In the genomic region with DNA sequence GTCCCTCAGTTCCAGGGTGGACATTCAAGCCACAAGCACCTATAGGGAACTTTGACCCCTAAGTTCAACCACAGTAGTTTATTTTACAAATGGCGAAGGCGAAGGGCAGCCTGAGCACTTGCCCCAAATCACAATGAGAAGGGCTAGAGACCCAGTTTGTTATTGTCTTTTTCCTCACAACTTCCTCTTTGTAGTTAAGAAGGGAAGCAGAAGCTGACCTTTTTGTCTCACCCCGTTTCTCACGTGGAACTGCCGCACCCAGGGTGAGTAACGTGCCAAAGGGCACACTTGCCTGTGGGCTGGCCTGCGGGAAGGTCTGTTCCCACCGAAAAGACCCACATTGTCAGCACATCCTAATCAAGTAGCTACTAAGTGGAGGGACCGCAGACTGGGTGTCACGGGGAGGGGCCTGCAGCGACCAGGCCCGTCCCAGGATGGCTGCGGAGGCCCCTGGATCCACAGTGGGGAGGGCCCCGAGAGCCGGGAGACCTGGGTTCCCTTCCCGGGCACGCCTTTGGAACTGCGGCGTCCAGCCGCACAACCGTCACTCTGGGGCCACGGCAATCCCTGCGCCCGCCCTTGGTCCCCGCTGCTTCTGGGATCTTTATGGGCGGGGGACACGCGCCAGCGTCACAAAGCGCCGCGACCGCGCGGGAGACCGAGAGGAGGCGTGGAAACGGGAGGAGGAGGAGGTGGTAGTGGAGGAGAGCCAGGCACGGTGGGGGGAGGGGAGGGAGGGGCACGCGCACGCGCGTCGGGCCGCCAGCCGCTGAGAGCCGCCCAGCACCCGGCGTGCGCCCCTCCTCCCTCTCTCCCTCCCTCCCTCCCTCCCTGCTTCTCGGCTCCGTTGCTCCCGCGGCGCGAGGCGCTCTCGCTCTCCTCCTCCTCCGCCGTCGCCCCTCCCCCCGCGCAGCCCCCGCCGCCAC, we compare ENCODE assay signal across 8 cellular contexts. TPM values are rescaled to one million over a fixed set of nuclear protein-coding genes. Genes with fewer than 3 reads are reported as not detected.
DNase-seq lines count a peak whose midpoint lies in the region; FAIRE-seq and TF ChIP-seq lines count a peak whose summit lies in the region.

A gene with protein sequence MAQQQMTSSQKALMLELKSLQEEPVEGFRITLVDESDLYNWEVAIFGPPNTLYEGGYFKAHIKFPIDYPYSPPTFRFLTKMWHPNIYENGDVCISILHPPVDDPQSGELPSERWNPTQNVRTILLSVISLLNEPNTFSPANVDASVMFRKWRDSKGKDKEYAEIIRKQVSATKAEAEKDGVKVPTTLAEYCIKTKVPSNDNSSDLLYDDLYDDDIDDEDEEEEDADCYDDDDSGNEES (plus strand): TSS at position 834 of the 926 bp plus-strand sequence. CDS start 598 bp downstream, outside the sequence.

- H3K4me1 Mint-ChIP-seq in HFFc6 (ENCODE audit: low read depth), result peaks cover 63% of the 10 kb centered on the region
- peaks cover 51% of the 10 kb centered on the region for H3K4me1 Mint-ChIP-seq in activated naive CD4-positive, alpha-beta T cell treated with anti-CD3 and anti-CD28 coated beads for 36 hours (ENCODE audit: low read depth)

- no peaks in the 10 kb centered on the region for H3K27me3 ChIP-seq in neutrophil

- CTCF ChIA-PET in activated naive CD4-positive, alpha-beta T cell treated with anti-CD3 and anti-CD28 coated beads for 36 hours (lab: Charles Lee), result interaction anchor here (0.8 to 5.1 kb wide), 3 partner anchors 20 to 257 kb away, joined by 4 to 31 read pairs (median 19); no protein-coding TSS in a partner anchor

- TF ChIP-seq CTCF in HFFc6 (IDR thresholded peaks at IDR 0.05) (no peak), NB4 (IDR thresholded peaks at IDR 0.05; ENCODE audit: low read depth, low read length) (no peak), neutrophil (IDR thresholded peaks at IDR 0.05) (peak; percentile 25)

- H3K9me3 Mint-ChIP-seq in HFFc6, result no peaks in the 10 kb centered on the region
- H3K9me3 Mint-ChIP-seq in activated naive CD4-positive, alpha-beta T cell treated with anti-CD3 and anti-CD28 coated beads for 36 hours, result no peaks in the 10 kb centered on the region

- peak within 1 kb of the TSS; percentile 89 for H3K4me3 Mint-ChIP-seq in HFFc6
- peak within 1 kb of the TSS; percentile 93 for H3K4me3 Mint-ChIP-seq in activated naive CD4-positive, alpha-beta T cell treated with anti-CD3 and anti-CD28 coated beads for 36 hours

- no peaks in the 10 kb centered on the region for H3K36me3 ChIP-seq in neutrophil

- peaks cover 15% of the 10 kb centered on the region; the same call in 1 of the 2 replicates for H3K36me3 Mint-ChIP-seq in HFFc6 (ENCODE audit: low read depth)
- H3K36me3 Mint-ChIP-seq in activated naive CD4-positive, alpha-beta T cell treated with anti-CD3 and anti-CD28 coated beads for 36 hours (ENCODE audit: low read depth), result peaks cover 4% of the 10 kb centered on the region

- H3K27ac ChIP-seq in neutrophil (peak within 1 kb of the TSS; percentile 96), substantia nigra (ENCODE audit: low read depth, low read length, poor library complexity, severe bottlenecking) (peak within 1 kb of the TSS; percentile 99)

- H3K27me3 Mint-ChIP-seq in HFFc6 (ENCODE audit: insufficient read depth), result peaks cover 2% of the 10 kb centered on the region
- no peaks in the 10 kb centered on the region for H3K27me3 Mint-ChIP-seq in activated naive CD4-positive, alpha-beta T cell treated with anti-CD3 and anti-CD28 coated beads for 36 hours (ENCODE audit: low read depth)

- no peaks in the 10 kb centered on the region for H3K9me3 ChIP-seq in neutrophil

- H3K4me1 ChIP-seq in neutrophil (ENCODE audit: control insufficient read depth in 1 of 2, insufficient read depth in 1 of 2, low read depth in 1 of 2, low read length in 1 of 2), result peaks cover 47 to 59% of the 10 kb centered on the region in 2 experiments

- FAIRE-seq in frontal cortex (lab: Jason Lieb, UNC), result no peak

- H3K27ac Mint-ChIP-seq in HFFc6, result peak within 1 kb of the TSS; percentile 94
- peak within 1 kb of the TSS; percentile 96 for H3K27ac Mint-ChIP-seq in activated naive CD4-positive, alpha-beta T cell treated with anti-CD3 and anti-CD28 coated beads for 36 hours

- intact Hi-C loops in activated naive CD4-positive, alpha-beta T cell treated with anti-CD3 and anti-CD28 coated beads for 36 hours (cut with micrococcal nuclease), result loop anchor here (1.0 to 10.0 kb wide), 8 partner anchors 64 to 659 kb away; a partner anchor contains a TSS

- peak; percentile 94 for TF ChIP-seq POLR2A in NB4 (IDR thresholded peaks at IDR 0.05; ENCODE audit: extremely low read depth, insufficient read length)

- H3K4me3 ChIP-seq in NB4 (ENCODE audit: low read depth, low read length) (peak within 1 kb of the TSS; percentile 75), neutrophil (ENCODE audit: low read depth in 1 of 2, low read length in 1 of 2) (peak within 1 kb of the TSS; percentile 91 to 98)

- DNase-seq in GM04503 (ENCODE audit: low read depth) (peak; percentile 60), HFFc6 (peak; percentile 83), NB4 (ENCODE audit: low read depth) (peak; percentile 99), SK-N-DZ (ENCODE audit: low spot score) (peak; percentile 94), frontal cortex (ENCODE audit: low spot score in 2 of 2) (peak; percentile 94 to 97), substantia nigra (lab: John Stamatoyannopoulos, UW) (peak; percentile 66 to 96 (median 92))
- peak; percentile 94 for DNase-seq in activated naive CD4-positive, alpha-beta T cell treated with anti-CD3 and anti-CD28 coated beads for 36 hours

RNA-seq across cellular contexts. Expression of the gene that starts here (rescaled TPM):
- total RNA-seq in HFFc6 (2021; fragmentation: NEBNext Ultra II Directional; extraction: Animal tissue kit (Norgen Biotek cat#: 25700)), result 10 to 100 TPM; 39.7 to 49.3 (median 46.6) TPM
- 44.1 and 44.9 TPM in 2 replicates for polyA plus RNA-seq in SK-N-DZ (2014; cell fraction: cytosol; rRNA removed)
- polyA plus RNA-seq in SK-N-DZ (2014; cell fraction: nucleus; rRNA removed), result 18.8 and 22.8 TPM in 2 replicates
- total RNA-seq in activated naive CD4-positive, alpha-beta T cell treated with anti-CD3 and anti-CD28 coated beads for 36 hours, result 10 to 100 TPM; 44.2 to 46.9 TPM
- total RNA-seq in frontal cortex, result 28.5 TPM

Comparison
In these comparisons a context has a peak if more than half of its experiments do, and no peak if none do; other contexts are left out.
1. Peak in every context shown above with its lines: DNase-seq, H3K4me3 ChIP-seq and H3K27ac ChIP-seq.